ENCODE assay signal across 35 cellular contexts in genomic region chr2:56952871-56953270, GRCh38.
"Had no signal": no experiment of that assay in that cellular context is flagged by ENCODE, and none has a peak within 500 bp of the region (broad histone marks: within the 10 kb centered on the region; RNA-seq: fewer than 3 reads in every experiment).

No MANE protein-coding gene starts in this region.

- H3K4me3 ChIP-seq: MG63 had no signal

- H3K36me3 ChIP-seq: MG63 had no signal

- H3K9ac ChIP-seq: KMS-11 had no signal

- H3K9me3 ChIP-seq: MG63 had no signal

- DNase-seq: Karpas-422, Kasumi-1, MG63, MM.1S, MV-4-11, NCI-H1048, NCI-H1092, NCI-H1092 treated with DMSO at 0.1 percent for 48 hours, NCI-H1105, NCI-H1105 treated with DMSO at 0.1 percent for 48 hours, NCI-H1417, NCI-H1417 treated with DMSO at 0.1 percent for 48 hours, NCI-H1436, NCI-H1436 treated with DMSO at 0.1 percent for 48 hours, NCI-H146, NCI-H1694, NCI-H1694 treated with DMSO at 0.1 percent for 48 hours, NCI-H187, NCI-H187 treated with DMSO at 0.1 percent for 48 hours, NCI-H1930, NCI-H2029, NCI-H2029 treated with DMSO at 0.1 percent for 48 hours, NCI-H2081, NCI-H2081 treated with DMSO at 0.1 percent for 48 hours, NCI-H2107, NCI-H2171, NCI-H2171 treated with DMSO at 0.1 percent for 48 hours, NCI-H2227 treated with DMSO at 0.1 percent for 48 hours, NCI-H226, NCI-H345, NCI-H446, NCI-H446 treated with DMSO at 0.1 percent for 48 hours, NCI-H510A, NCI-H510A treated with DMSO at 0.1 percent for 48 hours had no signal

- H3K27me3 ChIP-seq: MG63 had no signal
